Comparison of ENCODE assay signal across 1 cellular context in genomic region chr5:607541-608285, GRCh38.
TF ChIP-seq lines count a peak whose summit lies in the region.

No MANE protein-coding gene starts in this region.

TF ChIP-seq in HepG2, 621 proteins besides CTCF, POLR2A, EP300 and RAD21 (continued from another document and continues in another):
- TF ChIP-seq ZNF253 (CRISPR knock-in tag; IDR thresholded peaks at IDR 0.05; ENCODE audit: borderline replicate concordance) (no peak), JDP2 (CRISPR knock-in tag; IDR thresholded peaks at IDR 0.05; ENCODE audit: borderline replicate concordance) (no peak), ZNF567 (CRISPR knock-in tag; IDR thresholded peaks at IDR 0.05; ENCODE audit: borderline replicate concordance) (no peak), HOXA3 (CRISPR knock-in tag; IDR thresholded peaks at IDR 0.05) (0 out of 2 replicates have a peak, but pooled peaks have one; percentile 28), ZNF337 (CRISPR knock-in tag; IDR thresholded peaks at IDR 0.05; ENCODE audit: borderline replicate concordance, low read depth) (no peak), IKZF1 (IDR thresholded peaks at IDR 0.05) (no peak), ARID3A (IDR thresholded peaks at IDR 0.05; ENCODE audit: low read depth, low read length) (no peak), ZBTB33 (CRISPR knock-in tag; IDR thresholded peaks at IDR 0.05) (peak; percentile 86), NCOA5 (CRISPR knock-in tag; IDR thresholded peaks at IDR 0.05) (no peak), ZBTB38 (CRISPR knock-in tag; IDR thresholded peaks at IDR 0.05) (peak; percentile 55; the same call in 1 of the 2 replicates), FOXK2 (IDR thresholded peaks at IDR 0.05) (no peak), ZBTB42 (CRISPR knock-in tag; IDR thresholded peaks at IDR 0.05) (no peak), POGK (CRISPR knock-in tag; conservative IDR thresholded peaks at IDR 0.05) (no peak), SCMH1 (CRISPR knock-in tag; IDR thresholded peaks at IDR 0.05; ENCODE audit: borderline replicate concordance) (no peak), ZFP91 (CRISPR knock-in tag; IDR thresholded peaks at IDR 0.05; ENCODE audit: borderline replicate concordance) (no peak), ZNF883 (CRISPR knock-in tag; IDR thresholded peaks at IDR 0.05; ENCODE audit: not compliant biosample characterization) (no peak), TBL1XR1 (IDR thresholded peaks at IDR 0.05; ENCODE audit: borderline replicate concordance, low read length, partially characterized antibody) (no peak), GABPA (IDR thresholded peaks at IDR 0.05; ENCODE audit: low read depth, low read length) (no peak), GABPA (CRISPR knock-in tag; IDR thresholded peaks at IDR 0.05; ENCODE audit: low read depth) (no peak), ZNF598 (CRISPR knock-in tag; IDR thresholded peaks at IDR 0.05; ENCODE audit: borderline replicate concordance) (no peak), HNRNPLL (IDR thresholded peaks at IDR 0.05; ENCODE audit: low read depth, low read length, poor library complexity, severe bottlenecking) (peak; percentile 43), HNRNPL (IDR thresholded peaks at IDR 0.05; ENCODE audit: low read depth, low read length) (peak; percentile 46; the same call in 1 of the 2 replicates), ZNF687 (CRISPR knock-in tag; IDR thresholded peaks at IDR 0.05) (peak; percentile 59; the same call in 1 of the 2 replicates), MTA1 (CRISPR knock-in tag; IDR thresholded peaks at IDR 0.05; ENCODE audit: borderline replicate concordance) (no peak), NFAT5 (CRISPR knock-in tag; IDR thresholded peaks at IDR 0.05) (no peak), IRF2 (CRISPR knock-in tag; IDR thresholded peaks at IDR 0.05) (no peak), ZHX2 (IDR thresholded peaks at IDR 0.05; ENCODE audit: low read depth) (no peak), ZHX2 (CRISPR knock-in tag; IDR thresholded peaks at IDR 0.05; ENCODE audit: borderline replicate concordance) (no peak), ZNF552 (CRISPR knock-in tag; IDR thresholded peaks at IDR 0.05; ENCODE audit: borderline replicate concordance) (no peak), FOXA1 (IDR thresholded peaks at IDR 0.05) (no peak), FOXA1 (CRISPR knock-in tag; IDR thresholded peaks at IDR 0.05) (peak; percentile 42), ZNF816 (CRISPR knock-in tag; IDR thresholded peaks at IDR 0.05; ENCODE audit: borderline replicate concordance) (no peak)
